Comparison of ENCODE assay signal across 1 cellular context in the genomic region with DNA sequence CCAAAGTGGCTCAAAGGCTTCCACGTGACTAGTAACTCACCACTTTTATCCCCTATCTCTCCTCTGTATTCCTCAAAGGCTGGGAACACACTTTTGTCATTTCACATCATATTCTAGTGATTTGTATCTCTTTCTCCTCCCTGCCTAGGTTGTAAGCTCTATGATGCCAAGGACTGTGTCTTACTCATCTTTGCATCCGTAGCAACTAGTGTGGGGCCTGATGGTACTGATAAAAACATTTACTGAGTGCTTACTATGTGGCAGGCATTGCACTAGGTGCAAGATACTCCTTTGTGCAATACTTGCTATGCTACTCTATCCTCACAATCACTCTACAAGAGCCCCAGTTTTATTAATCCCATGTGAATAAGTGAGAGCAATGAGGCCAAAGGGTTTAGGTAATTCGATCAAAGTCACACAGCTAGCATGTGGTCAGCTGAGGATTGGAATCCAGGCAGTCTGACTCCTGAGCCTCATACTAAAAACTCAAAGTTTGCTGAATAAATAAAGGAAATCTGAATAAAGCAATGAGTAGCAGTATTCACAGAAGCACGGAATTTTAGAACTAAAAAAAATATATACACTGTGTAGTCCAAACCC.
TF ChIP-seq lines count a peak whose summit lies in the region.

No MANE protein-coding gene starts in this region.

TF ChIP-seq in SK-N-SH treated with all-trans-retinoic acid at 6 μM for 48 hours, 23 proteins besides CTCF, POLR2A, EP300 and RAD21 (continued from another document):
- TF ChIP-seq, protein P1, sequence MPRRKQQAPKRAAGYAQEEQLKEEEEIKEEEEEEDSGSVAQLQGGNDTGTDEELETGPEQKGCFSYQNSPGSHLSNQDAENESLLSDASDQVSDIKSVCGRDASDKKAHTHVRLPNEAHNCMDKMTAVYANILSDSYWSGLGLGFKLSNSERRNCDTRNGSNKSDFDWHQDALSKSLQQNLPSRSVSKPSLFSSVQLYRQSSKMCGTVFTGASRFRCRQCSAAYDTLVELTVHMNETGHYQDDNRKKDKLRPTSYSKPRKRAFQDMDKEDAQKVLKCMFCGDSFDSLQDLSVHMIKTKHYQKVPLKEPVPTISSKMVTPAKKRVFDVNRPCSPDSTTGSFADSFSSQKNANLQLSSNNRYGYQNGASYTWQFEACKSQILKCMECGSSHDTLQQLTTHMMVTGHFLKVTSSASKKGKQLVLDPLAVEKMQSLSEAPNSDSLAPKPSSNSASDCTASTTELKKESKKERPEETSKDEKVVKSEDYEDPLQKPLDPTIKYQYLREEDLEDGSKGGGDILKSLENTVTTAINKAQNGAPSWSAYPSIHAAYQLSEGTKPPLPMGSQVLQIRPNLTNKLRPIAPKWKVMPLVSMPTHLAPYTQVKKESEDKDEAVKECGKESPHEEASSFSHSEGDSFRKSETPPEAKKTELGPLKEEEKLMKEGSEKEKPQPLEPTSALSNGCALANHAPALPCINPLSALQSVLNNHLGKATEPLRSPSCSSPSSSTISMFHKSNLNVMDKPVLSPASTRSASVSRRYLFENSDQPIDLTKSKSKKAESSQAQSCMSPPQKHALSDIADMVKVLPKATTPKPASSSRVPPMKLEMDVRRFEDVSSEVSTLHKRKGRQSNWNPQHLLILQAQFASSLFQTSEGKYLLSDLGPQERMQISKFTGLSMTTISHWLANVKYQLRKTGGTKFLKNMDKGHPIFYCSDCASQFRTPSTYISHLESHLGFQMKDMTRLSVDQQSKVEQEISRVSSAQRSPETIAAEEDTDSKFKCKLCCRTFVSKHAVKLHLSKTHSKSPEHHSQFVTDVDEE (CRISPR knock-in tag; IDR thresholded peaks at IDR 0.05), result no peak
- TF ChIP-seq, protein P2, sequence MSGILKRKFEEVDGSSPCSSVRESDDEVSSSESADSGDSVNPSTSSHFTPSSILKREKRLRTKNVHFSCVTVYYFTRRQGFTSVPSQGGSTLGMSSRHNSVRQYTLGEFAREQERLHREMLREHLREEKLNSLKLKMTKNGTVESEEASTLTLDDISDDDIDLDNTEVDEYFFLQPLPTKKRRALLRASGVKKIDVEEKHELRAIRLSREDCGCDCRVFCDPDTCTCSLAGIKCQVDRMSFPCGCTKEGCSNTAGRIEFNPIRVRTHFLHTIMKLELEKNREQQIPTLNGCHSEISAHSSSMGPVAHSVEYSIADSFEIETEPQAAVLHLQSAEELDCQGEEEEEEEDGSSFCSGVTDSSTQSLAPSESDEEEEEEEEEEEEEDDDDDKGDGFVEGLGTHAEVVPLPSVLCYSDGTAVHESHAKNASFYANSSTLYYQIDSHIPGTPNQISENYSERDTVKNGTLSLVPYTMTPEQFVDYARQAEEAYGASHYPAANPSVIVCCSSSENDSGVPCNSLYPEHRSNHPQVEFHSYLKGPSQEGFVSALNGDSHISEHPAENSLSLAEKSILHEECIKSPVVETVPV (CRISPR knock-in tag; IDR thresholded peaks at IDR 0.05), result no peak
- TF ChIP-seq ZNF70 (CRISPR knock-in tag; IDR thresholded peaks at IDR 0.05) (no peak), BACH2 (CRISPR knock-in tag; IDR thresholded peaks at IDR 0.05; ENCODE audit: borderline replicate concordance) (no peak), ZFP30 (CRISPR knock-in tag; IDR thresholded peaks at IDR 0.05) (no peak), SNAI2 (CRISPR knock-in tag; IDR thresholded peaks at IDR 0.05) (no peak), ISL1 (CRISPR knock-in tag; IDR thresholded peaks at IDR 0.05) (no peak), ESRRG (CRISPR knock-in tag; IDR thresholded peaks at IDR 0.05) (no peak), OSR1 (CRISPR knock-in tag; IDR thresholded peaks at IDR 0.05) (no peak)
- TF ChIP-seq, protein P3, sequence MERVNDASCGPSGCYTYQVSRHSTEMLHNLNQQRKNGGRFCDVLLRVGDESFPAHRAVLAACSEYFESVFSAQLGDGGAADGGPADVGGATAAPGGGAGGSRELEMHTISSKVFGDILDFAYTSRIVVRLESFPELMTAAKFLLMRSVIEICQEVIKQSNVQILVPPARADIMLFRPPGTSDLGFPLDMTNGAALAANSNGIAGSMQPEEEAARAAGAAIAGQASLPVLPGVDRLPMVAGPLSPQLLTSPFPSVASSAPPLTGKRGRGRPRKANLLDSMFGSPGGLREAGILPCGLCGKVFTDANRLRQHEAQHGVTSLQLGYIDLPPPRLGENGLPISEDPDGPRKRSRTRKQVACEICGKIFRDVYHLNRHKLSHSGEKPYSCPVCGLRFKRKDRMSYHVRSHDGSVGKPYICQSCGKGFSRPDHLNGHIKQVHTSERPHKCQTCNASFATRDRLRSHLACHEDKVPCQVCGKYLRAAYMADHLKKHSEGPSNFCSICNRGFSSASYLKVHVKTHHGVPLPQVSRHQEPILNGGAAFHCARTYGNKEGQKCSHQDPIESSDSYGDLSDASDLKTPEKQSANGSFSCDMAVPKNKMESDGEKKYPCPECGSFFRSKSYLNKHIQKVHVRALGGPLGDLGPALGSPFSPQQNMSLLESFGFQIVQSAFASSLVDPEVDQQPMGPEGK (CRISPR knock-in tag; IDR thresholded peaks at IDR 0.05; ENCODE audit: borderline replicate concordance), result no peak
